ENCODE assay signal across 14 cellular contexts in genomic region chr5:68544091-68544655, GRCh38.
"Had no signal": no experiment of that assay in that cellular context is flagged by ENCODE, and none has a peak within 500 bp of the region (broad histone marks: within the 10 kb centered on the region; RNA-seq: fewer than 3 reads in every experiment).

No MANE protein-coding gene starts in this region.

- H3K36me3 ChIP-seq: sigmoid colon, spleen, thoracic aorta had no signal

- H3K9me3 ChIP-seq: sigmoid colon, spleen, thoracic aorta had no signal

- H3K9me3 Mint-ChIP-seq: activated naive CD4-positive, alpha-beta T cell treated with anti-CD3 and anti-CD28 coated beads for 36 hours; activated naive CD8-positive, alpha-beta T cell treated with anti-CD3 and anti-CD28 coated beads, Interleukin-2, amount 50 U/mL, for 24 hours; activated T-helper 2 cell treated with anti-CD3 and anti-CD28 coated beads, Interferon-gamma antibody, Interleukin-2, Interleukin-4, amounts not matched to agents 10 μg/mL and 5 μg/mL and 100 μg/mL, durations not matched to agents 14 hours and 24 hours and 36 hours; stimulated activated naive CD8-positive, alpha-beta T cell treated with anti-CD3 and anti-CD28 coated beads, Interleukin-15, Interleukin-2, amounts not matched to agents 100 ng/mL and 50 ng/mL, for 24 hours had no signal

- H3K27me3 ChIP-seq: sigmoid colon, spleen had no signal

- H3K27ac ChIP-seq: spleen, thoracic aorta had no signal

- H3K27ac Mint-ChIP-seq: activated naive CD4-positive, alpha-beta T cell treated with anti-CD3 and anti-CD28 coated beads for 36 hours; activated naive CD8-positive, alpha-beta T cell treated with anti-CD3 and anti-CD28 coated beads, Interleukin-2, amount 50 U/mL, for 24 hours; activated T-helper 2 cell treated with anti-CD3 and anti-CD28 coated beads, Interferon-gamma antibody, Interleukin-2, Interleukin-4, amounts not matched to agents 10 μg/mL and 5 μg/mL and 100 μg/mL, durations not matched to agents 14 hours and 24 hours and 36 hours; stimulated activated naive CD8-positive, alpha-beta T cell treated with anti-CD3 and anti-CD28 coated beads, Interleukin-15, Interleukin-2, amounts not matched to agents 100 ng/mL and 50 ng/mL, for 24 hours had no signal

- ATAC-seq: activated CD4-positive, CD25-positive, alpha-beta regulatory T cell treated with anti-CD3 and anti-CD28 coated beads, Interleukin-2, amount 50 U/mL, for 24 hours; activated naive CD8-positive, alpha-beta T cell treated with anti-CD3 and anti-CD28 coated beads, Interleukin-2, amount 50 U/mL, for 24 hours had no signal

- H3K4me3 Mint-ChIP-seq: activated naive CD4-positive, alpha-beta T cell treated with anti-CD3 and anti-CD28 coated beads for 36 hours; activated naive CD8-positive, alpha-beta T cell treated with anti-CD3 and anti-CD28 coated beads, Interleukin-2, amount 50 U/mL, for 24 hours; stimulated activated naive CD8-positive, alpha-beta T cell treated with anti-CD3 and anti-CD28 coated beads, Interleukin-15, Interleukin-2, amounts not matched to agents 100 ng/mL and 50 ng/mL, for 24 hours had no signal

- DNase-seq: activated CD4-positive, alpha-beta T cell treated with anti-CD3 and anti-CD28 coated beads, Interleukin-2, amount 50 U/mL, for 1 hour; activated naive CD4-positive, alpha-beta T cell treated with anti-CD3 and anti-CD28 coated beads for 36 hours; activated naive CD8-positive, alpha-beta T cell treated with anti-CD3 and anti-CD28 coated beads, Interleukin-2, amount 50 U/mL, for 24 hours; activated T-cell treated with anti-CD3 and anti-CD28 coated beads for 4 hours; aorta; dermis blood vessel endothelial cell; hippocampal formation; left ventricle myocardium superior; sigmoid colon; spleen had no signal

- H3K4me3 ChIP-seq: sigmoid colon, spleen, thoracic aorta had no signal
